ENCODE assay signal across 7 cellular contexts in genomic region chr7:118737935-118738334, GRCh38.
"Had no signal": no experiment of that assay in that cellular context is flagged by ENCODE, and none has a peak within 500 bp of the region (broad histone marks: within the 10 kb centered on the region; RNA-seq: fewer than 3 reads in every experiment).

No MANE protein-coding gene starts in this region.

- H3K27ac ChIP-seq: HL-60 had no signal

- H3K36me3 ChIP-seq: HAP-1 had no signal

- DNase-seq: GOT3, H7, HFFc6, KG1 had no signal

- ATAC-seq: HCT116 had no signal

- H3K9me3 ChIP-seq: HAP-1 had no signal

- H3K4me3 ChIP-seq: HAP-1 had no signal

- H3K4me1 ChIP-seq: HAP-1 had no signal
